ENCODE assay signal across 8 cellular contexts in genomic region chr11:117316197-117316961, GRCh38. TPM values are rescaled to one million over a fixed set of nuclear protein-coding genes. Genes with fewer than 3 reads are reported as not detected.
DNase-seq lines count a peak whose midpoint lies in the region; ATAC-seq and TF ChIP-seq lines count a peak whose summit lies in the region.

TSS of gene BACE1 (minus strand) at chr11:117316256. CDS start at chr11:117315795, 461 bp downstream.

- H3K4me3 ChIP-seq in OCI-LY3 (ENCODE audit: low read length) (peak within 1 kb of the TSS; percentile 74), astrocyte of the spinal cord (ENCODE audit: low read depth, low read length) (peak within 1 kb of the TSS; percentile 73), right cardiac atrium (ENCODE audit: low read length) (peak within 1 kb of the TSS; percentile 88), ovary (peak within 1 kb of the TSS; percentile 62)

- ATAC-seq in right cardiac atrium, result peak; percentile 95 to 97
- ATAC-seq in GM19463 (IDR thresholded peaks at IDR 0.05; ENCODE audit: unreplicated experiment), result no peak
- no peak for ATAC-seq in HG03025 (IDR thresholded peaks at IDR 0.05; ENCODE audit: low FRiP score, unreplicated experiment)

- no peak for TF ChIP-seq EP300 in ovary (IDR thresholded peaks at IDR 0.05)

- 9% methylated on average over 29 of the region's 29 CpGs for WGBS in right cardiac atrium
- WGBS in ovary, 3 donors, result 4 to 5% (median 4%) methylated on average over 28 to 29 of the region's 29 CpGs

- 0 out of 2 replicates have a peak within 1 kb of the TSS, but pooled peaks have one; percentile 30 for H2AFZ ChIP-seq in OCI-LY3 (ENCODE audit: low read depth, low read length)

- in situ Hi-C loops in astrocyte of the spinal cord (cut with HindIII; ENCODE audit: low sequenced_read_pairs), result no loop called here

- peak; percentile 37 for TF ChIP-seq POLR2A in ovary (IDR thresholded peaks at IDR 0.05)

- H4K20me1 ChIP-seq in OCI-LY3 (ENCODE audit: insufficient read depth, low read length), result no peaks in the 10 kb centered on the region

- peak within 1 kb of the TSS; percentile 67 for H3K4me2 ChIP-seq in OCI-LY3 (ENCODE audit: low read length)

- H3K4me1 ChIP-seq in OCI-LY3 (ENCODE audit: low read length), result 0 out of 2 replicates have a peak, but pooled peaks cover 7% of the 10 kb centered on the region
- H3K4me1 ChIP-seq in right cardiac atrium (ENCODE audit: control insufficient read depth, insufficient read depth, low read length), result peaks cover 7% of the 10 kb centered on the region
- H3K4me1 ChIP-seq in ovary (ENCODE audit: insufficient read depth), result peaks cover 12% of the 10 kb centered on the region

- intact Hi-C loops in right cardiac atrium (cut with DNase I), result no loop called here
- intact Hi-C loops in ovary (cut with DNase I), result loop anchor here in 2 of 4 donors (5.0 to 10.0 kb wide), 2 partner anchors 82 to 84 kb away; partner anchors contain the start of genes PCSK7 (in 2 of the 2) and RNF214 (in 2 of the 2)

- no peaks in the 10 kb centered on the region for H3K36me3 ChIP-seq in OCI-LY3 (replicated peaks; ENCODE audit: low read depth, low read length)
- no peaks in the 10 kb centered on the region for H3K36me3 ChIP-seq in ovary

- TF ChIP-seq CTCF in OCI-LY3 (IDR thresholded peaks at IDR 0.05; ENCODE audit: low read depth, low read length) (no peak), astrocyte of the spinal cord (IDR thresholded peaks at IDR 0.05; ENCODE audit: low read depth, low read length) (peak; percentile 65), ovary (IDR thresholded peaks at IDR 0.05) (peak in 2 of 3 donors; percentile 40 to 59)

- H3K27me3 ChIP-seq in OCI-LY3 (ENCODE audit: low read depth, low read length), result peaks cover 16% of the 10 kb centered on the region
- H3K27me3 ChIP-seq in right cardiac atrium (ENCODE audit: control insufficient read depth, insufficient read depth), result no peaks in the 10 kb centered on the region
- no peaks in the 10 kb centered on the region for H3K27me3 ChIP-seq in ovary

- H3K9me3 ChIP-seq in OCI-LY3 (ENCODE audit: insufficient read depth, low read length) (no peaks in the 10 kb centered on the region), right cardiac atrium (ENCODE audit: control insufficient read depth, low read length) (no peaks in the 10 kb centered on the region), ovary (no peaks in the 10 kb centered on the region)

- peak within 1 kb of the TSS; percentile 48; the same call in 1 of the 2 replicates for H3K9ac ChIP-seq in OCI-LY3 (ENCODE audit: low read length)

- H3K79me2 ChIP-seq in OCI-LY3 (ENCODE audit: low read length), result no peaks in the 10 kb centered on the region

- H3K27ac ChIP-seq in OCI-LY3 (ENCODE audit: low read length) (no peak within 1 kb of the TSS), right cardiac atrium (ENCODE audit: low read length) (peak within 1 kb of the TSS; percentile 17), ovary (peak within 1 kb of the TSS; percentile 28 to 42)

- DNase-seq in COLO668 (lab: John Stamatoyannopoulos, UW; ENCODE audit: unreplicated experiment) (peak; percentile 88), HT1080 (ENCODE audit: low read depth) (peak; percentile 91), astrocyte of the spinal cord (ENCODE audit: low read depth, low spot score) (peak; percentile 86), right cardiac atrium (peak; percentile 88 to 93 (median 91)), ovary (peak; percentile 85 to 87 (median 86))

RNA-seq across cellular contexts. Expression of gene BACE1, which starts in this region (rescaled TPM):
- total RNA-seq in HT1080 (2014; rRNA removed; shearing (Covaris generic)), result 7.3 and 13.4 TPM in 2 replicates
- 19.1 and 19.9 TPM in 2 replicates for polyA plus RNA-seq in HT1080 (2015; cell fraction: cytosol; rRNA removed)
- polyA plus RNA-seq in HT1080 (2015; cell fraction: nucleus; rRNA removed), result 16.9 and 18.9 TPM in 2 replicates
- 10 to 100 TPM; 14.4 to 19.9 (median 17.6) TPM for total RNA-seq in right cardiac atrium
- 6.6 TPM for polyA plus RNA-seq in right cardiac atrium
- 10 to 100 TPM; 12.6 to 49.6 (median 30.7) TPM for total RNA-seq in ovary
- polyA plus RNA-seq in ovary, result 10 to 100 TPM; 17.1 to 99.7 TPM

Comparison
In these comparisons a context has a peak if more than half of its experiments do, and no peak if none do; other contexts are left out.
1. ATAC-seq: peak in right cardiac atrium (2 of 2); none in GM19463 (single experiment) and HG03025 (single experiment).
2. Peak in every context shown above with its lines, with median percentiles within 50 percentile points of each other: DNase-seq and H3K4me3 ChIP-seq.